ENCODE assay signal across 8 cellular contexts in the genomic region with DNA sequence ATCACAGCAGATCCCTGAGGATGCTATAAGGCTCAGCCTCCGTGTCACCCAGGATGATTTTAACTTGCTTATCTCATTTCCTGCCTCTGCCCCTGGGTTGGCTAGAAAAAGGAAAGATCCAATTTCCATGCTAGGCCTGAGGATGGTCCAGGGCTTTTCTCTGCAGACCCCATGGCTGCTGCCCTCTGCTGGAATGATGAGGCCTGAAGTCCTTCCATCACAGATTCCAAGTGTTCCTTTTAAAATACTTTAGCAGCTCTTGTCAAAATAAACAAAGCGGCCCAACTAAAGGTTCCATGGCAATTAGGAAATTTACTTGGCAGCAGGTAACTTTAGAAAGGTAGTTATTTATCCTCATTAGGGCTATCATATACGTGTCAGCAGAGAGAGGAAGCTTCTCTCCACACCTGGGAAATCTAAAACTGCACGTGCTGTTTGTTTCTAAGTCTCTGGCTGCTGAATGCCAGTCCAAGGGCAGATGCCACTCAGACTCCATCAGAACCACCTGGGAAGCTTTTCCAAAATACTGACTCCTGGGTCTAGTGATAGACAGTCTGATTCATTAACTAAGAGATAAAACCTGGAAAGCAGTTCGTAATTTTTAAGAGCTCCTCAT.
A peak's percentile ranks its signal among the peaks of the same experiment; 100 is the strongest.
DNase-seq lines count a peak whose midpoint lies in the region; ATAC-seq, FAIRE-seq and TF ChIP-seq lines count a peak whose summit lies in the region.

No MANE protein-coding gene starts in this region.

- H3K4me1 ChIP-seq in Loucy (ENCODE audit: insufficient read depth, low read length, poor library complexity, severe bottlenecking) = no peaks in the 10 kb centered on the region
- no peaks in the 10 kb centered on the region for H3K4me1 ChIP-seq in GM12878 (ENCODE audit: control insufficient read depth, insufficient read depth, low read length)
- no peaks in the 10 kb centered on the region for H3K4me1 ChIP-seq in lower lobe of right lung

- TF ChIP-seq EP300 in GM12878 (IDR thresholded peaks at IDR 0.05; ENCODE audit: borderline replicate concordance in 1 of 2, control insufficient read depth in 1 of 2, low read depth in 2 of 2, low read length in 2 of 2) = no peak

- H3K9me2 ChIP-seq in Loucy (replicated peaks; ENCODE audit: low read depth, low read length) = no peaks in the 10 kb centered on the region

- H3K27me3 Mint-ChIP-seq in activated T-cell treated with anti-CD3 and anti-CD28 coated beads, Interleukin-2, amount 50 U/mL, for 4 hours (ENCODE audit: low read depth) = no peaks in the 10 kb centered on the region

- H3K4me2 ChIP-seq in Loucy (ENCODE audit: low read depth, low read length, poor library complexity, severe bottlenecking) (no peak overlapping the region), GM12878 (ENCODE audit: control insufficient read depth, insufficient read depth) (no peak overlapping the region)

- TF ChIP-seq CTCF in Loucy (conservative IDR thresholded peaks at IDR 0.05; ENCODE audit: low read length) (peak; percentile 39), GM12878 (IDR thresholded peaks at IDR 0.05 in 2 of 3, conservative IDR thresholded peaks at IDR 0.05 in 1 of 3; ENCODE audit: control insufficient read depth in 2 of 3, extremely low read depth in 1 of 3, insufficient read depth in 1 of 3, low read depth in 3 of 3, low read length in 3 of 3) (0 out of 6 replicates have a peak, but pooled peaks of 2 of the 3 experiments have one; percentile 4 to 7), lower lobe of right lung (IDR thresholded peaks at IDR 0.05) (peak; percentile 14), GM20000 (IDR thresholded peaks at IDR 0.05; ENCODE audit: extremely low read depth, missing control alignments) (no peak)

- H3K79me2 ChIP-seq in Loucy (ENCODE audit: insufficient read depth, low read length) (no peaks in the 10 kb centered on the region), GM12878 (ENCODE audit: control insufficient read depth, insufficient read depth, low read length) (no peaks in the 10 kb centered on the region)

- CTCF ChIA-PET in GM12878 (lab: Yijun Ruan, JAX) = no interaction called here

- peaks cover 4% of the 10 kb centered on the region for H3K9me3 Mint-ChIP-seq in activated T-cell treated with anti-CD3 and anti-CD28 coated beads, Interleukin-2, amount 50 U/mL, for 4 hours

- RAD21 ChIA-PET in GM12878 (lab: Charles Lee; ENCODE audit: unreplicated experiment) = no interaction called here

- H3K4me3 ChIP-seq in Loucy (ENCODE audit: low read length, poor library complexity, severe bottlenecking) (no peak overlapping the region), GM12878 (no peak overlapping the region), lower lobe of right lung (no peak overlapping the region)

- H3K4me3 Mint-ChIP-seq in activated T-cell treated with anti-CD3 and anti-CD28 coated beads, Interleukin-2, amount 50 U/mL, for 4 hours = no peak overlapping the region

- no peaks in the 10 kb centered on the region for H3K36me3 ChIP-seq in Loucy (ENCODE audit: insufficient read depth, low read length)
- no peaks in the 10 kb centered on the region for H3K36me3 ChIP-seq in GM12878 (ENCODE audit: control insufficient read depth in 2 of 2, insufficient read depth in 2 of 2, low read length in 1 of 2)
- no peaks in the 10 kb centered on the region for H3K36me3 ChIP-seq in lower lobe of right lung

- DNase-seq in DMS 273 (lab: John Stamatoyannopoulos, UW; ENCODE audit: unreplicated experiment) (peak; percentile 74), GM12878 (ENCODE audit: low read depth, low spot score) (no peak), lower lobe of right lung (no peak), GM20000 (ENCODE audit: low spot score) (no peak)
- DNase-seq in activated T-cell treated with anti-CD3 and anti-CD28 coated beads, Interleukin-2, amount 50 U/mL, for 4 hours = no peak

- H3K9me3 ChIP-seq in Loucy (ENCODE audit: insufficient read depth, low read depth, low read length) = no peaks in the 10 kb centered on the region
- no peaks in the 10 kb centered on the region for H3K9me3 ChIP-seq in GM12878 (replicated peaks; ENCODE audit: control insufficient read depth, insufficient read depth, low read length)
- no peaks in the 10 kb centered on the region for H3K9me3 ChIP-seq in lower lobe of right lung

- WGBS in GM12878 (ENCODE audit: insufficient coverage, insufficient replicate concordance, low lambda C conversion rate, missing lambda C conversion rate) = 7% methylated on average over 5 of the region's 5 CpGs

- BruUV-seq in GM12878 (replicated peaks; lab: Mats Ljungman, UMichigan) = no TSS peak

- intact Hi-C loops in GM12878 (cut with micrococcal nuclease; ENCODE audit: unreplicated experiment) (no loop called here), lower lobe of right lung (cut with DNase I) (no loop called here)

- H4K20me1 ChIP-seq in Loucy (ENCODE audit: insufficient read depth, low read length, poor library complexity, severe bottlenecking) (no peaks in the 10 kb centered on the region), GM12878 (ENCODE audit: control insufficient read depth, insufficient read depth) (no peaks in the 10 kb centered on the region)

- TF ChIP-seq RAD21 in GM12878 (IDR thresholded peaks at IDR 0.05; ENCODE audit: insufficient read depth, low read depth, low read length) = no peak

- H3K4me1 Mint-ChIP-seq in activated T-cell treated with anti-CD3 and anti-CD28 coated beads, Interleukin-2, amount 50 U/mL, for 4 hours (ENCODE audit: low read depth) = no peaks in the 10 kb centered on the region

- POLR2A ChIA-PET in GM12878 (lab: Charles Lee) = no interaction called here

- H3K27me3 ChIP-seq in Loucy (ENCODE audit: insufficient read depth, low read length, poor library complexity, severe bottlenecking) = no peaks in the 10 kb centered on the region
- no peaks in the 10 kb centered on the region for H3K27me3 ChIP-seq in GM12878 (replicated peaks in 1 of 2; ENCODE audit: control insufficient read depth in 2 of 2, insufficient read depth in 2 of 2, low read length in 1 of 2)
- no peaks in the 10 kb centered on the region for H3K27me3 ChIP-seq in lower lobe of right lung (ENCODE audit: low read depth)

- H3K9ac ChIP-seq in Loucy (ENCODE audit: low read depth, low read length, poor library complexity, severe bottlenecking) (no peak overlapping the region), GM12878 (ENCODE audit: control insufficient read depth, insufficient read depth, low read length) (no peak overlapping the region)

- no peaks in the 10 kb centered on the region for H3K36me3 Mint-ChIP-seq in activated T-cell treated with anti-CD3 and anti-CD28 coated beads, Interleukin-2, amount 50 U/mL, for 4 hours (ENCODE audit: insufficient read depth)

- ATAC-seq in GM12878 = no peak
- ATAC-seq in lower lobe of right lung = no peak
- no peak for ATAC-seq in activated T-cell treated with anti-CD3 and anti-CD28 coated beads, Interleukin-2, amount 50 U/mL, for 4 hours
- no peak for ATAC-seq in GM19395 (IDR thresholded peaks at IDR 0.05; ENCODE audit: unreplicated experiment)
- ATAC-seq in HG02610 (IDR thresholded peaks at IDR 0.05; ENCODE audit: unreplicated experiment) = no peak

- no peak for TF ChIP-seq POLR2A in GM12878 (IDR thresholded peaks at IDR 0.05; ENCODE audit: low read depth, low read length)

- no peaks in the 10 kb centered on the region for H3F3A ChIP-seq in Loucy (ENCODE audit: low read depth)

- in situ Hi-C loops in GM12878 (cut with MboI) = no loop called here

- no peak for FAIRE-seq in GM12878 (lab: Jason Lieb, UNC)

- H2AFZ ChIP-seq in Loucy (ENCODE audit: low read length) = no peak overlapping the region
- H2AFZ ChIP-seq in GM12878 (ENCODE audit: control insufficient read depth, low read depth, low read length) = no peak overlapping the region

- SMC1A ChIA-PET in GM12878 (lab: Charles Lee; ENCODE audit: uncharacterized antibody, unreplicated experiment) = no interaction called here

- no peak overlapping the region for H3K27ac ChIP-seq in GM12878 (ENCODE audit: control insufficient read depth, insufficient read depth)
- no peak overlapping the region for H3K27ac ChIP-seq in lower lobe of right lung

TF ChIP-seq in GM12878, 131 proteins besides CTCF, POLR2A, EP300 and RAD21 (continues in another document):
- TF ChIP-seq SIN3A (IDR thresholded peaks at IDR 0.05; ENCODE audit: low read depth, low read length) = no peak
- no peak for TF ChIP-seq HDAC6 (IDR thresholded peaks at IDR 0.05; ENCODE audit: unreplicated experiment)
- no peak for TF ChIP-seq KDM1A (IDR thresholded peaks at IDR 0.05; ENCODE audit: borderline replicate concordance)
- TF ChIP-seq KAT2A (conservative IDR thresholded peaks at IDR 0.05; ENCODE audit: control insufficient read depth, low read depth, low read length) = no peak
- TF ChIP-seq BRCA1 (IDR thresholded peaks at IDR 0.05; ENCODE audit: low read depth, low read length) = no peak
- TF ChIP-seq, protein P1, sequence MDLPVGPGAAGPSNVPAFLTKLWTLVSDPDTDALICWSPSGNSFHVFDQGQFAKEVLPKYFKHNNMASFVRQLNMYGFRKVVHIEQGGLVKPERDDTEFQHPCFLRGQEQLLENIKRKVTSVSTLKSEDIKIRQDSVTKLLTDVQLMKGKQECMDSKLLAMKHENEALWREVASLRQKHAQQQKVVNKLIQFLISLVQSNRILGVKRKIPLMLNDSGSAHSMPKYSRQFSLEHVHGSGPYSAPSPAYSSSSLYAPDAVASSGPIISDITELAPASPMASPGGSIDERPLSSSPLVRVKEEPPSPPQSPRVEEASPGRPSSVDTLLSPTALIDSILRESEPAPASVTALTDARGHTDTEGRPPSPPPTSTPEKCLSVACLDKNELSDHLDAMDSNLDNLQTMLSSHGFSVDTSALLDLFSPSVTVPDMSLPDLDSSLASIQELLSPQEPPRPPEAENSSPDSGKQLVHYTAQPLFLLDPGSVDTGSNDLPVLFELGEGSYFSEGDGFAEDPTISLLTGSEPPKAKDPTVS (IDR thresholded peaks at IDR 0.05; ENCODE audit: low read depth, low read length) = no peak
- TF ChIP-seq SRF (IDR thresholded peaks at IDR 0.05; ENCODE audit: low read depth in 2 of 2, low read length in 2 of 2) = no peak
- TF ChIP-seq POU2F2 (IDR thresholded peaks at IDR 0.05; ENCODE audit: borderline replicate concordance, low read depth, low read length) = no peak
- TF ChIP-seq MTA2 (IDR thresholded peaks at IDR 0.05; ENCODE audit: low read depth) = no peak
